1 cellular context compared by ENCODE assay signal in genomic region chr1:212827831-212828278, GRCh38.
TF ChIP-seq lines count a peak whose summit lies in the region.

No MANE protein-coding gene starts in this region.

TF ChIP-seq in HepG2, 621 proteins besides CTCF, POLR2A, EP300 and RAD21 (continued from another document and continues in another):
- TF ChIP-seq ZNF414 (CRISPR knock-in tag; IDR thresholded peaks at IDR 0.05) (0 out of 2 replicates have a peak, but pooled peaks have one; percentile 50), SSRP1 (CRISPR knock-in tag; IDR thresholded peaks at IDR 0.05) (0 out of 2 replicates have a peak, but pooled peaks have one; percentile 8), ZNF83 (CRISPR knock-in tag; IDR thresholded peaks at IDR 0.05; ENCODE audit: borderline replicate concordance) (no peak), ZFP1 (CRISPR knock-in tag; IDR thresholded peaks at IDR 0.05) (0 out of 2 replicates have a peak, but pooled peaks have one; percentile 11), AHR (CRISPR knock-in tag; IDR thresholded peaks at IDR 0.05) (no peak), ZSCAN22 (CRISPR knock-in tag; IDR thresholded peaks at IDR 0.05) (no peak), GFI1 (CRISPR knock-in tag; IDR thresholded peaks at IDR 0.05; ENCODE audit: borderline replicate concordance) (peak; percentile 38; the same call in 1 of the 2 replicates), SP2 (CRISPR knock-in tag; IDR thresholded peaks at IDR 0.05) (no peak), ZFP41 (CRISPR knock-in tag; IDR thresholded peaks at IDR 0.05; ENCODE audit: borderline replicate concordance) (no peak), TFDP1 (CRISPR knock-in tag; IDR thresholded peaks at IDR 0.05; ENCODE audit: borderline replicate concordance) (no peak), TIGD3 (CRISPR knock-in tag; IDR thresholded peaks at IDR 0.05; ENCODE audit: borderline replicate concordance) (no peak), PITX1 (CRISPR knock-in tag; IDR thresholded peaks at IDR 0.05) (peak; percentile 70; the same call in 1 of the 2 replicates), DZIP1 (CRISPR knock-in tag; IDR thresholded peaks at IDR 0.05) (no peak), CREM (IDR thresholded peaks at IDR 0.05) (peak; percentile 65; the same call in 1 of the 2 replicates), CREM (CRISPR knock-in tag; IDR thresholded peaks at IDR 0.05) (no peak), ZFP82 (CRISPR knock-in tag; IDR thresholded peaks at IDR 0.05; ENCODE audit: borderline replicate concordance) (no peak), ZZZ3 (CRISPR knock-in tag; IDR thresholded peaks at IDR 0.05; ENCODE audit: borderline replicate concordance) (no peak), ZNF331 (CRISPR knock-in tag; IDR thresholded peaks at IDR 0.05) (peak; percentile 61; the same call in 1 of the 2 replicates), MTF1 (CRISPR knock-in tag; IDR thresholded peaks at IDR 0.05) (no peak), SAP130 (CRISPR knock-in tag; IDR thresholded peaks at IDR 0.05; ENCODE audit: low read depth) (peak; percentile 62), ZNF124 (CRISPR knock-in tag; IDR thresholded peaks at IDR 0.05) (no peak), RERE (CRISPR knock-in tag; IDR thresholded peaks at IDR 0.05; ENCODE audit: low read depth) (no peak), FOXO1 (CRISPR knock-in tag; IDR thresholded peaks at IDR 0.05) (peak; percentile 78; the same call in 1 of the 2 replicates), THAP9 (CRISPR knock-in tag; IDR thresholded peaks at IDR 0.05; ENCODE audit: borderline replicate concordance) (no peak), TAF1 (CRISPR knock-in tag; IDR thresholded peaks at IDR 0.05) (0 out of 2 replicates have a peak, but pooled peaks have one; percentile 20), KLF12 (CRISPR knock-in tag; IDR thresholded peaks at IDR 0.05; ENCODE audit: borderline replicate concordance) (no peak), HOXA7 (CRISPR knock-in tag; IDR thresholded peaks at IDR 0.05) (no peak), RNF2 (conservative IDR thresholded peaks at IDR 0.05; ENCODE audit: low read depth) (no peak)
- TF ChIP-seq, protein P1, sequence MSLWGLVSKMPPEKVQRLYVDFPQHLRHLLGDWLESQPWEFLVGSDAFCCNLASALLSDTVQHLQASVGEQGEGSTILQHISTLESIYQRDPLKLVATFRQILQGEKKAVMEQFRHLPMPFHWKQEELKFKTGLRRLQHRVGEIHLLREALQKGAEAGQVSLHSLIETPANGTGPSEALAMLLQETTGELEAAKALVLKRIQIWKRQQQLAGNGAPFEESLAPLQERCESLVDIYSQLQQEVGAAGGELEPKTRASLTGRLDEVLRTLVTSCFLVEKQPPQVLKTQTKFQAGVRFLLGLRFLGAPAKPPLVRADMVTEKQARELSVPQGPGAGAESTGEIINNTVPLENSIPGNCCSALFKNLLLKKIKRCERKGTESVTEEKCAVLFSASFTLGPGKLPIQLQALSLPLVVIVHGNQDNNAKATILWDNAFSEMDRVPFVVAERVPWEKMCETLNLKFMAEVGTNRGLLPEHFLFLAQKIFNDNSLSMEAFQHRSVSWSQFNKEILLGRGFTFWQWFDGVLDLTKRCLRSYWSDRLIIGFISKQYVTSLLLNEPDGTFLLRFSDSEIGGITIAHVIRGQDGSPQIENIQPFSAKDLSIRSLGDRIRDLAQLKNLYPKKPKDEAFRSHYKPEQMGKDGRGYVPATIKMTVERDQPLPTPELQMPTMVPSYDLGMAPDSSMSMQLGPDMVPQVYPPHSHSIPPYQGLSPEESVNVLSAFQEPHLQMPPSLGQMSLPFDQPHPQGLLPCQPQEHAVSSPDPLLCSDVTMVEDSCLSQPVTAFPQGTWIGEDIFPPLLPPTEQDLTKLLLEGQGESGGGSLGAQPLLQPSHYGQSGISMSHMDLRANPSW (CRISPR knock-in tag; IDR thresholded peaks at IDR 0.05; ENCODE audit: borderline replicate concordance), result peak; percentile 49; the same call in 1 of the 2 replicates
- TF ChIP-seq, protein P2, sequence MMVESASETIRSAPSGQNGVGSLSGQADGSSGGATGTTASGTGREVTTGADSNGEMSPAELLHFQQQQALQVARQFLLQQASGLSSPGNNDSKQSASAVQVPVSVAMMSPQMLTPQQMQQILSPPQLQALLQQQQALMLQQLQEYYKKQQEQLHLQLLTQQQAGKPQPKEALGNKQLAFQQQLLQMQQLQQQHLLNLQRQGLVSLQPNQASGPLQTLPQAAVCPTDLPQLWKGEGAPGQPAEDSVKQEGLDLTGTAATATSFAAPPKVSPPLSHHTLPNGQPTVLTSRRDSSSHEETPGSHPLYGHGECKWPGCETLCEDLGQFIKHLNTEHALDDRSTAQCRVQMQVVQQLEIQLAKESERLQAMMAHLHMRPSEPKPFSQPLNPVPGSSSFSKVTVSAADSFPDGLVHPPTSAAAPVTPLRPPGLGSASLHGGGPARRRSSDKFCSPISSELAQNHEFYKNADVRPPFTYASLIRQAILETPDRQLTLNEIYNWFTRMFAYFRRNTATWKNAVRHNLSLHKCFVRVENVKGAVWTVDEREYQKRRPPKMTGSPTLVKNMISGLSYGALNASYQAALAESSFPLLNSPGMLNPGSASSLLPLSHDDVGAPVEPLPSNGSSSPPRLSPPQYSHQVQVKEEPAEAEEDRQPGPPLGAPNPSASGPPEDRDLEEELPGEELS (CRISPR knock-in tag; IDR thresholded peaks at IDR 0.05), result peak; percentile 79
- TF ChIP-seq, protein P3, sequence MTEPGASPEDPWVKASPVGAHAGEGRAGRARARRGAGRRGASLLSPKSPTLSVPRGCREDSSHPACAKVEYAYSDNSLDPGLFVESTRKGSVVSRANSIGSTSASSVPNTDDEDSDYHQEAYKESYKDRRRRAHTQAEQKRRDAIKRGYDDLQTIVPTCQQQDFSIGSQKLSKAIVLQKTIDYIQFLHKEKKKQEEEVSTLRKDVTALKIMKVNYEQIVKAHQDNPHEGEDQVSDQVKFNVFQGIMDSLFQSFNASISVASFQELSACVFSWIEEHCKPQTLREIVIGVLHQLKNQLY (CRISPR knock-in tag; IDR thresholded peaks at IDR 0.05), result peak; percentile 62; the same call in 1 of the 2 replicates
- TF ChIP-seq, protein P4, sequence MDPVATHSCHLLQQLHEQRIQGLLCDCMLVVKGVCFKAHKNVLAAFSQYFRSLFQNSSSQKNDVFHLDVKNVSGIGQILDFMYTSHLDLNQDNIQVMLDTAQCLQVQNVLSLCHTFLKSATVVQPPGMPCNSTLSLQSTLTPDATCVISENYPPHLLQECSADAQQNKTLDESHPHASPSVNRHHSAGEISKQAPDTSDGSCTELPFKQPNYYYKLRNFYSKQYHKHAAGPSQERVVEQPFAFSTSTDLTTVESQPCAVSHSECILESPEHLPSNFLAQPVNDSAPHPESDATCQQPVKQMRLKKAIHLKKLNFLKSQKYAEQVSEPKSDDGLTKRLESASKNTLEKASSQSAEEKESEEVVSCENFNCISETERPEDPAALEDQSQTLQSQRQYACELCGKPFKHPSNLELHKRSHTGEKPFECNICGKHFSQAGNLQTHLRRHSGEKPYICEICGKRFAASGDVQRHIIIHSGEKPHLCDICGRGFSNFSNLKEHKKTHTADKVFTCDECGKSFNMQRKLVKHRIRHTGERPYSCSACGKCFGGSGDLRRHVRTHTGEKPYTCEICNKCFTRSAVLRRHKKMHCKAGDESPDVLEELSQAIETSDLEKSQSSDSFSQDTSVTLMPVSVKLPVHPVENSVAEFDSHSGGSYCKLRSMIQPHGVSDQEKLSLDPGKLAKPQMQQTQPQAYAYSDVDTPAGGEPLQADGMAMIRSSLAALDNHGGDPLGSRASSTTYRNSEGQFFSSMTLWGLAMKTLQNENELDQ (CRISPR knock-in tag; IDR thresholded peaks at IDR 0.05; ENCODE audit: borderline replicate concordance), result no peak
- TF ChIP-seq, protein P5, sequence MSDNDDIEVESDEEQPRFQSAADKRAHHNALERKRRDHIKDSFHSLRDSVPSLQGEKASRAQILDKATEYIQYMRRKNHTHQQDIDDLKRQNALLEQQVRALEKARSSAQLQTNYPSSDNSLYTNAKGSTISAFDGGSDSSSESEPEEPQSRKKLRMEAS (IDR thresholded peaks at IDR 0.05), result peak; percentile 36; the same call in 1 of the 2 replicates
